Comparison of ENCODE assay signal across 9 cellular contexts in genomic region chr12:104480826-104481457, GRCh38. TPM values are rescaled to one million over a fixed set of nuclear protein-coding genes. Genes with fewer than 3 reads are reported as not detected.
DNase-seq lines count a peak whose midpoint lies in the region; ATAC-seq and TF ChIP-seq lines count a peak whose summit lies in the region.
"Had no signal": no experiment of that assay in that cellular context is flagged by ENCODE, and none has a peak within 500 bp of the region (broad histone marks: within the 10 kb centered on the region; RNA-seq: fewer than 3 reads in every experiment).

No MANE protein-coding gene starts in this region.

- peak overlapping the region in 2 of 5 donors; percentile 13 to 79 for H3K27ac ChIP-seq in adrenal gland

- DNase-seq in activated naive CD4-positive, alpha-beta T cell treated with anti-CD3 and anti-CD28 coated beads for 36 hours: no peak
- DNase-seq in activated naive CD4-positive, alpha-beta T cell treated with anti-CD3 and anti-CD28 coated beads, Interleukin-2, amount 10 ng/mL, durations not matched to agents 7 days and 5 days: no peak
- DNase-seq in adrenal gland (peak; percentile 38 to 77 (median 65)), kidney tubule cell (ENCODE audit: low spot score) (peak; percentile 90), NCI-H446 treated with DMSO at 0.1 percent for 48 hours (lab: John Stamatoyannopoulos, UW) (no peak), GM10248 (ENCODE audit: extremely low spot score) (no peak)
- DNase-seq: NCI-H345 had no signal

- H3K27me3 Mint-ChIP-seq in activated naive CD4-positive, alpha-beta T cell treated with anti-CD3 and anti-CD28 coated beads for 36 hours (ENCODE audit: low read depth): no peaks in the 10 kb centered on the region
- H3K27me3 Mint-ChIP-seq in activated naive CD4-positive, alpha-beta T cell treated with anti-CD3 and anti-CD28 coated beads, Interleukin-2, amount 10 ng/mL, durations not matched to agents 7 days and 5 days: no peaks in the 10 kb centered on the region

- POLR2A ChIA-PET in GM10248 (lab: Yijun Ruan, JAX): no interaction called here

- no peak for TF ChIP-seq POLR2A in adrenal gland (IDR thresholded peaks at IDR 0.05)

- no peak overlapping the region for H3K4me3 ChIP-seq in adrenal gland

- H3K4me1 ChIP-seq in adrenal gland (replicated peaks in 1 of 2): peaks cover 0 to 11% of the 10 kb centered on the region in 2 donors

- H3K27ac Mint-ChIP-seq in activated naive CD4-positive, alpha-beta T cell treated with anti-CD3 and anti-CD28 coated beads for 36 hours: peak overlapping the region; percentile 12
- no peak overlapping the region for H3K27ac Mint-ChIP-seq in activated naive CD4-positive, alpha-beta T cell treated with anti-CD3 and anti-CD28 coated beads, Interleukin-2, amount 10 ng/mL, durations not matched to agents 7 days and 5 days

- no peaks in the 10 kb centered on the region for H3K9me3 Mint-ChIP-seq in activated naive CD4-positive, alpha-beta T cell treated with anti-CD3 and anti-CD28 coated beads for 36 hours
- peaks cover 4% of the 10 kb centered on the region for H3K9me3 Mint-ChIP-seq in activated naive CD4-positive, alpha-beta T cell treated with anti-CD3 and anti-CD28 coated beads, Interleukin-2, amount 10 ng/mL, durations not matched to agents 7 days and 5 days

- H3K9me3 ChIP-seq in adrenal gland (replicated peaks in 1 of 3): no peaks in the 10 kb centered on the region

- WGBS in adrenal gland, 4 donors: 74 to 81% (median 78%) methylated on average over 11 of the region's 11 CpGs

- no peak overlapping the region for H3K4me3 Mint-ChIP-seq in activated naive CD4-positive, alpha-beta T cell treated with anti-CD3 and anti-CD28 coated beads for 36 hours
- H3K4me3 Mint-ChIP-seq in activated naive CD4-positive, alpha-beta T cell treated with anti-CD3 and anti-CD28 coated beads, Interleukin-2, amount 10 ng/mL, durations not matched to agents 7 days and 5 days: no peak overlapping the region

- H3K27me3 ChIP-seq in adrenal gland: no peaks in the 10 kb centered on the region

- TF ChIP-seq CTCF in adrenal gland (IDR thresholded peaks at IDR 0.05): no peak
- no peak for TF ChIP-seq CTCF in GM10248 (IDR thresholded peaks at IDR 0.05; ENCODE audit: control extremely low read depth, extremely low read depth, low read depth, missing control alignments)

- CTCF ChIA-PET in activated naive CD4-positive, alpha-beta T cell treated with anti-CD3 and anti-CD28 coated beads for 36 hours (lab: Charles Lee): no interaction called here
- CTCF ChIA-PET in activated naive CD4-positive, alpha-beta T cell treated with anti-CD3 and anti-CD28 coated beads, Interleukin-2, amount 10 ng/mL, durations not matched to agents 7 days and 5 days (lab: Charles Lee): no interaction called here
- CTCF ChIA-PET in GM10248 (lab: Yijun Ruan, JAX): interaction anchor here (0.9 kb wide), 1 partner anchor 99 kb away, joined by 3 read pairs; no protein-coding TSS in a partner anchor

- peaks cover 24% of the 10 kb centered on the region for H3K36me3 Mint-ChIP-seq in activated naive CD4-positive, alpha-beta T cell treated with anti-CD3 and anti-CD28 coated beads for 36 hours (ENCODE audit: low read depth)
- H3K36me3 Mint-ChIP-seq in activated naive CD4-positive, alpha-beta T cell treated with anti-CD3 and anti-CD28 coated beads, Interleukin-2, amount 10 ng/mL, durations not matched to agents 7 days and 5 days: peaks cover 57% of the 10 kb centered on the region

- intact Hi-C loops in activated naive CD4-positive, alpha-beta T cell treated with anti-CD3 and anti-CD28 coated beads for 36 hours (cut with micrococcal nuclease): no loop called here
- intact Hi-C loops in adrenal gland (cut with DNase I): no loop called here

- H3K4me1 Mint-ChIP-seq in activated naive CD4-positive, alpha-beta T cell treated with anti-CD3 and anti-CD28 coated beads for 36 hours (ENCODE audit: low read depth): peaks cover 78% of the 10 kb centered on the region
- peaks cover 96% of the 10 kb centered on the region for H3K4me1 Mint-ChIP-seq in activated naive CD4-positive, alpha-beta T cell treated with anti-CD3 and anti-CD28 coated beads, Interleukin-2, amount 10 ng/mL, durations not matched to agents 7 days and 5 days

- no peaks in the 10 kb centered on the region for H3K36me3 ChIP-seq in adrenal gland (replicated peaks in 1 of 2)

- no peak for ATAC-seq in GM19324 (IDR thresholded peaks at IDR 0.05; ENCODE audit: low FRiP score, unreplicated experiment)
- ATAC-seq in HG03354 (IDR thresholded peaks at IDR 0.05; ENCODE audit: poor library complexity, severe bottlenecking, unreplicated experiment): no peak

RNA-seq across cellular contexts. Expression of gene CHST11, which starts 24.2 kb away (rescaled TPM):
- total RNA-seq in activated naive CD4-positive, alpha-beta T cell treated with anti-CD3 and anti-CD28 coated beads for 36 hours: 10 to 100 TPM; 39.3 to 45.3 TPM
- 10 to 100 TPM; 26.2 to 95.1 (median 38.3) TPM for total RNA-seq in adrenal gland
- 10 to 100 TPM in 1 of 3 donors, 1 to 10 TPM in 2; 6.2 to 17.8 (median 7.6) TPM for polyA plus RNA-seq in adrenal gland

Comparison
In these comparisons a context has a peak if more than half of its experiments do, and no peak if none do; other contexts are left out.
1. DNase-seq: peak in adrenal gland (7 of 7) and kidney tubule cell (single experiment); none in activated naive CD4-positive, alpha-beta T cell treated with anti-CD3 and anti-CD28 coated beads for 36 hours (single experiment), activated naive CD4-positive, alpha-beta T cell treated with anti-CD3 and anti-CD28 coated beads, Interleukin-2, amount 10 ng/mL, durations not matched to agents 7 days and 5 days (single experiment), NCI-H446 treated with DMSO at 0.1 percent for 48 hours (single experiment) and GM10248 (single experiment).